In the genomic region with DNA sequence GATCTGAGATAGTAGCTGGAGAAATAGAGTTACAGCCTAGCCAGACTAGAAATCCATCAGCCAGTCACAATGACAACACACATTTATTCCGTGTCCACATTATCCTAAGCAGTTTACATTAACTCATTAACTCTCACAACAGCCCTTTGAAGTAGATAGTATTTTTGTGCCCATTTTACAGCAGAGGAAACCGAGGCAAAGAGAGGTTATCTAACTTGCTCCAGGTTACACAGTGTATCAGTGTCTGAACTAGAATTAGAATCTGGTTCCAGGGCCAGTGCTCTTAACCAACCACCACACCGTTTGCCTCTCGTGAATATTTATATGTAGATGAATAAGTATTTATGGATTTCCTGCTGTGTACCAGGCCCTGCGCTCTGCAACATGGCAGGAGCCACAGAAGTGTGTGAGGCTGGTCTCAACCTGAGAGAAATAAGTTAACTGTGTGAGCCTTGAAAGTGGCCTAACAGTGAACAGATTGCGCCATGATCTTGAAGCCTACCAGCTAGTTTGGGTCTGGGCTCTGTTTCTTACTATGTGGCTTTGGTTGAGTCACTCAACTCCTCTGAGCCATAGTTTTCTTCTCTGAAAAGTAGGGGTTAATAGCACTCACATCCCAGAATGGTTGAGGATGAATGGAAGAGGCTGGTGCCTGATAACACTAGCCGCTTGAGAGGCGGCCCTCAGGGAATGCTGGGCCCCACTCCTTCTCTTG, we compare ENCODE assay signal across 20 cellular contexts.
DNase-seq lines count a peak whose midpoint lies in the region; ATAC-seq, FAIRE-seq and TF ChIP-seq lines count a peak whose summit lies in the region.
"Had no signal": no experiment of that assay in that cellular context is flagged by ENCODE, and none has a peak within 500 bp of the region (broad histone marks: within the 10 kb centered on the region; RNA-seq: fewer than 3 reads in every experiment).

No MANE protein-coding gene starts in this region.

- H2AFZ ChIP-seq in IMR-90 (replicated peaks; ENCODE audit: low read length, poor library complexity) (no peak overlapping the region), mesenchymal stem cell (ENCODE audit: low read depth, low read length) (no peak overlapping the region)

- no peaks in the 10 kb centered on the region for H3K27me3 ChIP-seq in IMR-90 (ENCODE audit: control insufficient read depth, insufficient read depth, low read length)
- no peaks in the 10 kb centered on the region for H3K27me3 ChIP-seq in neutrophil
- H3K27me3 ChIP-seq in mesenchymal stem cell (ENCODE audit: control insufficient read depth in 1 of 2, insufficient read depth in 1 of 2, low read length in 2 of 2): no peaks in the 10 kb centered on the region
- H3K27me3 ChIP-seq: right lobe of liver had no signal

- TF ChIP-seq CTCF in IMR-90 (conservative IDR thresholded peaks at IDR 0.05; ENCODE audit: low read depth, low read length) (no peak), chondrocyte (IDR thresholded peaks at IDR 0.05) (no peak), neutrophil (IDR thresholded peaks at IDR 0.05) (no peak)

- H3K27ac Mint-ChIP-seq in activated naive CD8-positive, alpha-beta T cell: peak overlapping the region; percentile 67
- no peak overlapping the region for H3K27ac Mint-ChIP-seq in activated naive CD8-positive, alpha-beta T cell treated with anti-CD3 and anti-CD28 coated beads, Interleukin-2, amount 50 U/mL, for 24 hours
- no peak overlapping the region for H3K27ac Mint-ChIP-seq in chondrocyte (ENCODE audit: unreplicated experiment)
- H3K27ac Mint-ChIP-seq: mesothelial cell of epicardium had no signal

- H3K23ac ChIP-seq in IMR-90 (ENCODE audit: low read depth, low read length) (no peak overlapping the region), mesenchymal stem cell (ENCODE audit: low read length in 2 of 2) (no peak overlapping the region)

- H3K27ac ChIP-seq in IMR-90 (ENCODE audit: insufficient read depth, low read length) (no peak overlapping the region), neutrophil (peak overlapping the region; percentile 8), mesenchymal stem cell (ENCODE audit: low read length, poor library complexity, severe bottlenecking) (no peak overlapping the region)
- H3K27ac ChIP-seq: right lobe of liver had no signal

- H3K4me2 ChIP-seq in IMR-90 (ENCODE audit: low read depth, low read length): no peak overlapping the region
- no peak overlapping the region for H3K4me2 ChIP-seq in mesenchymal stem cell (ENCODE audit: low read length, poor library complexity, severe bottlenecking)

- H3K4ac ChIP-seq in IMR-90 (ENCODE audit: low read depth, low read length) (no peak overlapping the region), mesenchymal stem cell (ENCODE audit: low read depth in 1 of 2, low read length in 2 of 2) (no peak overlapping the region)

- in situ Hi-C loops in IMR-90 (cut with MboI; ENCODE audit: low sequenced_read_pairs): loop anchor here (5.0 kb wide), 1 partner anchor 133 kb away; no protein-coding TSS in a partner anchor

- CTCF ChIA-PET in IMR-90 (lab: Yijun Ruan, JAX): interaction anchor here (1.8 kb wide), 1 partner anchor 73 kb away, joined by 5 read pairs; no protein-coding TSS in a partner anchor

- no peaks in the 10 kb centered on the region for H3K9me3 Mint-ChIP-seq in activated naive CD8-positive, alpha-beta T cell (ENCODE audit: low read depth)
- no peaks in the 10 kb centered on the region for H3K9me3 Mint-ChIP-seq in activated naive CD8-positive, alpha-beta T cell treated with anti-CD3 and anti-CD28 coated beads, Interleukin-2, amount 50 U/mL, for 24 hours
- H3K9me3 Mint-ChIP-seq in chondrocyte (ENCODE audit: low read depth): no peaks in the 10 kb centered on the region
- H3K9me3 Mint-ChIP-seq: mesothelial cell of epicardium had no signal

- H3K9me1 ChIP-seq in IMR-90 (ENCODE audit: insufficient read depth, low read length): peaks cover 15% of the 10 kb centered on the region; the same call in 1 of the 2 replicates

- no peak overlapping the region for H2BK12ac ChIP-seq in mesenchymal stem cell (ENCODE audit: low read length in 2 of 2)

- ATAC-seq in activated naive CD8-positive, alpha-beta T cell treated with anti-CD3 and anti-CD28 coated beads, Interleukin-2, amount 50 U/mL, for 24 hours: no peak
- ATAC-seq in IMR-90 (ENCODE audit: low read depth): no peak
- ATAC-seq: activated CD8-positive, alpha-beta memory T cell treated with anti-CD3 and anti-CD28 coated beads, Interleukin-2, amount 10 ng/mL, durations not matched to agents 7 days and 5 days; right lobe of liver had no signal

- no peak overlapping the region for H3K4me3 Mint-ChIP-seq in activated naive CD8-positive, alpha-beta T cell
- H3K4me3 Mint-ChIP-seq in activated naive CD8-positive, alpha-beta T cell treated with anti-CD3 and anti-CD28 coated beads, Interleukin-2, amount 50 U/mL, for 24 hours: no peak overlapping the region
- no peak overlapping the region for H3K4me3 Mint-ChIP-seq in chondrocyte (ENCODE audit: unreplicated experiment)
- H3K4me3 Mint-ChIP-seq: activated CD8-positive, alpha-beta memory T cell treated with anti-CD3 and anti-CD28 coated beads, Interleukin-2, amount 10 ng/mL, durations not matched to agents 7 days and 5 days; mesothelial cell of epicardium had no signal

- H3K9me3 ChIP-seq in IMR-90 (ENCODE audit: control insufficient read depth, insufficient read depth, low read length) (no peaks in the 10 kb centered on the region), neutrophil (no peaks in the 10 kb centered on the region), mesenchymal stem cell (ENCODE audit: control insufficient read depth, low read length) (no peaks in the 10 kb centered on the region)
- H3K9me3 ChIP-seq: right lobe of liver had no signal

- H2BK120ac ChIP-seq in IMR-90 (ENCODE audit: low read depth, low read length): no peak overlapping the region
- no peak overlapping the region for H2BK120ac ChIP-seq in mesenchymal stem cell (ENCODE audit: low read depth, low read length)

- H4K8ac ChIP-seq in IMR-90 (ENCODE audit: low read depth in 2 of 2, low read length in 2 of 2) (no peak overlapping the region), mesenchymal stem cell (ENCODE audit: low read length) (no peak overlapping the region)

- H2BK5ac ChIP-seq in IMR-90 (ENCODE audit: low read depth, low read length, poor library complexity, severe bottlenecking): no peak overlapping the region
- H2BK5ac ChIP-seq in mesenchymal stem cell (ENCODE audit: low read depth, low read length, poor library complexity, severe bottlenecking): no peak overlapping the region

- H3K4me1 ChIP-seq in IMR-90 (ENCODE audit: control insufficient read depth, insufficient read depth, low read length): peaks cover 14% of the 10 kb centered on the region
- peaks cover 50 to 58% of the 10 kb centered on the region in 2 experiments for H3K4me1 ChIP-seq in neutrophil (ENCODE audit: control insufficient read depth in 1 of 2, insufficient read depth in 1 of 2, low read depth in 1 of 2, low read length in 1 of 2)
- H3K4me1 ChIP-seq in mesenchymal stem cell (ENCODE audit: control insufficient read depth, insufficient read depth, low read depth, low read length): peaks cover 34% of the 10 kb centered on the region

- H3K56ac ChIP-seq in IMR-90 (ENCODE audit: extremely low read depth, insufficient read depth, low read length): no peak overlapping the region

- no peak overlapping the region for H2AK5ac ChIP-seq in IMR-90 (ENCODE audit: low read depth, low read length)
- no peak overlapping the region for H2AK5ac ChIP-seq in mesenchymal stem cell (ENCODE audit: low read length, severe bottlenecking)

- POLR2A ChIA-PET in IMR-90 (lab: Charles Lee; ENCODE audit: unreplicated experiment): no interaction called here

- H3K36me3 ChIP-seq in IMR-90 (ENCODE audit: control insufficient read depth, insufficient read depth, low read length) (peaks cover 18% of the 10 kb centered on the region; the same call in 1 of the 2 replicates), neutrophil (peaks cover 66% of the 10 kb centered on the region), mesenchymal stem cell (ENCODE audit: control insufficient read depth in 1 of 2, insufficient read depth in 2 of 2, low read depth in 1 of 2, low read length in 2 of 2) (peaks cover 10 to 53% of the 10 kb centered on the region in 2 experiments)

- TF ChIP-seq POLR2A in IMR-90 (IDR thresholded peaks at IDR 0.05; ENCODE audit: low read depth, low read length): no peak

- H3K14ac ChIP-seq in IMR-90 (replicated peaks; ENCODE audit: low read depth, low read length): no peak overlapping the region
- no peak overlapping the region for H3K14ac ChIP-seq in mesenchymal stem cell (ENCODE audit: low read length in 2 of 2)

- H4K91ac ChIP-seq in IMR-90 (ENCODE audit: insufficient read depth, low read depth, low read length) (no peak overlapping the region), mesenchymal stem cell (ENCODE audit: low read length) (no peak overlapping the region)

- no TSS peak for BruUV-seq in IMR-90 (replicated peaks; lab: Mats Ljungman, UMichigan)

- no peaks in the 10 kb centered on the region for H3K36me3 Mint-ChIP-seq in activated naive CD8-positive, alpha-beta T cell
- peaks cover 43% of the 10 kb centered on the region for H3K36me3 Mint-ChIP-seq in activated naive CD8-positive, alpha-beta T cell treated with anti-CD3 and anti-CD28 coated beads, Interleukin-2, amount 50 U/mL, for 24 hours (ENCODE audit: low read depth)
- peaks cover 29% of the 10 kb centered on the region for H3K36me3 Mint-ChIP-seq in chondrocyte (ENCODE audit: low read depth)

- WGBS in IMR-90 (ENCODE audit: extremely low coverage in 2 of 2, insufficient read length in 1 of 2), 2 experiments: no CpG with 5 or more reads among the region's 8 CpGs
- 97% methylated on average over 7 of the region's 8 CpGs for WGBS in mesenchymal stem cell

- H2AK9ac ChIP-seq in IMR-90 (replicated peaks; ENCODE audit: low read depth, low read length, poor library complexity): no peak overlapping the region

- no peak for FAIRE-seq in HTR-8/SVneo (lab: Jason Lieb, UNC)
- FAIRE-seq: bronchial epithelial cell, kidney had no signal

- H3K27me3 Mint-ChIP-seq in activated naive CD8-positive, alpha-beta T cell: no peaks in the 10 kb centered on the region
- no peaks in the 10 kb centered on the region for H3K27me3 Mint-ChIP-seq in activated naive CD8-positive, alpha-beta T cell treated with anti-CD3 and anti-CD28 coated beads, Interleukin-2, amount 50 U/mL, for 24 hours
- no peaks in the 10 kb centered on the region for H3K27me3 Mint-ChIP-seq in chondrocyte (ENCODE audit: low read depth)
- H3K27me3 Mint-ChIP-seq: activated CD8-positive, alpha-beta memory T cell treated with anti-CD3 and anti-CD28 coated beads, Interleukin-2, amount 10 ng/mL, durations not matched to agents 7 days and 5 days had no signal

- TF ChIP-seq RAD21 in IMR-90 (IDR thresholded peaks at IDR 0.05; ENCODE audit: low read length): no peak

- no peak overlapping the region for H4K5ac ChIP-seq in IMR-90 (ENCODE audit: low read depth, low read length)

- H3K4me3 ChIP-seq in IMR-90 (ENCODE audit: insufficient read depth, low read depth, low read length): no peak overlapping the region
- no peak overlapping the region for H3K4me3 ChIP-seq in neutrophil (ENCODE audit: low read depth in 1 of 2, low read length in 1 of 2)
- H3K4me3 ChIP-seq in mesenchymal stem cell (ENCODE audit: insufficient read depth in 1 of 2, low read depth in 1 of 2, low read length in 2 of 2): no peak overlapping the region
- H3K4me3 ChIP-seq: right lobe of liver had no signal

- H3K9ac ChIP-seq in IMR-90 (ENCODE audit: low read depth, low read length) (no peak overlapping the region), mesenchymal stem cell (ENCODE audit: low read length) (no peak overlapping the region)

- H4K20me1 ChIP-seq in IMR-90 (ENCODE audit: insufficient read depth, low read length): no peaks in the 10 kb centered on the region

- no peak overlapping the region for H2BK20ac ChIP-seq in IMR-90 (ENCODE audit: low read depth, low read length)

- intact Hi-C loops in IMR-90 (cut with micrococcal nuclease): no loop called here

- dilution Hi-C loops in IMR-90 (cut with HindIII; ENCODE audit: low sequenced_read_pairs, unreplicated experiment): no loop called here

- no peak overlapping the region for H2BK15ac ChIP-seq in IMR-90 (ENCODE audit: low read depth, low read length)
- no peak overlapping the region for H2BK15ac ChIP-seq in mesenchymal stem cell (ENCODE audit: low read depth, poor library complexity, severe bottlenecking)

- no peak for DNase-seq in activated naive CD8-positive, alpha-beta T cell treated with anti-CD3 and anti-CD28 coated beads, Interleukin-2, amount 50 U/mL, for 24 hours
- DNase-seq in IMR-90: no peak
- DNase-seq in chondrocyte (ENCODE audit: low spot score): peak; percentile 10
- no peak for DNase-seq in mucosa of gallbladder (ENCODE audit: low spot score)
- no peak for DNase-seq in mesenchymal stem cell
- no peak for DNase-seq in HTR-8/SVneo (ENCODE audit: insufficient read length, low spot score)
- DNase-seq: activated CD8-positive, alpha-beta memory T cell treated with anti-CD3 and anti-CD28 coated beads, Interleukin-2, amount 10 ng/mL, durations not matched to agents 7 days and 5 days; effector memory CD4-positive, alpha-beta T cell; MM.1S; NCI-H1930; NCI-H446; NK-92 treated with Interleukin-12 subunit alpha and Interleukin-12 subunit beta, amount 100 ng/mL, for 24 hours; nucleus accumbens; T-helper 2 cell had no signal

- peaks cover 70% of the 10 kb centered on the region for H3K4me1 Mint-ChIP-seq in activated naive CD8-positive, alpha-beta T cell (ENCODE audit: low read depth)
- H3K4me1 Mint-ChIP-seq in activated naive CD8-positive, alpha-beta T cell treated with anti-CD3 and anti-CD28 coated beads, Interleukin-2, amount 50 U/mL, for 24 hours: peaks cover 81% of the 10 kb centered on the region
- H3K4me1 Mint-ChIP-seq in chondrocyte (ENCODE audit: low read depth): peaks cover 31% of the 10 kb centered on the region

- no peak overlapping the region for H3K18ac ChIP-seq in IMR-90 (ENCODE audit: low read depth, low read length)
- H3K18ac ChIP-seq in mesenchymal stem cell (ENCODE audit: low read depth in 1 of 2, low read length in 2 of 2): no peak overlapping the region

- peaks cover 10 to 34% of the 10 kb centered on the region in 2 experiments for H3K79me1 ChIP-seq in IMR-90 (ENCODE audit: low read depth in 1 of 2, low read length in 2 of 2)
- peaks cover 48% of the 10 kb centered on the region for H3K79me1 ChIP-seq in mesenchymal stem cell (replicated peaks; ENCODE audit: low read length, poor library complexity, severe bottlenecking)
